27 cellular contexts compared by ENCODE assay signal in the genomic region with DNA sequence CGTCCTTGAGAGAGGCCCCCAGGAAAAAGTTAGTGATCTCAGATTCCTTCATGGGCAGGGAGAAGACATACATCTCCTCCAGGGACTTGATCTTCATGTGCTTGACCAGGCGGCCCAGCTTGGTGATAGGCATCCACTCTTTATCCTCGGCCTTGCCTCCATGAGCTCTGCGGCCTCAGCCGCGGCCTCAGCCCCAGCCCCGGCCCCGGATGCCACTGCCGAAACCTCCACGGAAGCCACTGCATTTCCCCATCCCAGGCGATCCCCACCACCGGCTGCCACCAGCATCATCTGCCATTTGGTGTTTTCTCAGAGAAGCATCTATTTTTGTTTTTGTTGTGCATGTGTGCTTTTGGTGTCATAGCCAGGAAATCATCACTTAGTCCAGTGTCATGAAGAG.
"Had no signal": no experiment of that assay in that cellular context is flagged by ENCODE, and none has a peak within 500 bp of the region (broad histone marks: within the 10 kb centered on the region; RNA-seq: fewer than 3 reads in every experiment).

No MANE protein-coding gene starts in this region.

- H3K4me1 ChIP-seq: colonic mucosa, gastrocnemius medialis, left lung, lower lobe of right lung had no signal

- H3K27ac ChIP-seq: colonic mucosa, epithelial cell of prostate, esophagus squamous epithelium, gastrocnemius medialis, heart right ventricle, left lung, lower lobe of right lung had no signal

- H3K4me1 Mint-ChIP-seq: endodermal cell, mesothelial cell of epicardium had no signal

- H3K4me3 ChIP-seq: colonic mucosa, esophagus squamous epithelium, gastrocnemius medialis, heart right ventricle, left lung, lower lobe of right lung, mucosa of descending colon had no signal

- H3K27ac Mint-ChIP-seq: dendritic cell treated with granulocyte-macrophage colony-stimulating factor and Interleukin-4, amounts not matched to agents 40 ng/mL and 50 ng/mL, for 4 days; effector memory CD8-positive, alpha-beta T cell; endodermal cell; mesothelial cell of epicardium had no signal

- DNase-seq: colonic mucosa; cortex of kidney; effector CD8-positive, alpha-beta T cell; effector memory CD8-positive, alpha-beta T cell; endodermal cell; esophagus squamous epithelium; foreskin fibroblast; foreskin melanocyte; gastrocnemius medialis; glutamatergic neuron; head of caudate nucleus; heart right ventricle; hippocampal formation; left cardiac atrium; left lung; left ventricle myocardium superior; lower lobe of right lung; mesenchymal stem cell; mucosa of descending colon; naive B cell had no signal

- H3K9me3 Mint-ChIP-seq: dendritic cell treated with granulocyte-macrophage colony-stimulating factor and Interleukin-4, amounts not matched to agents 40 ng/mL and 50 ng/mL, for 4 days; effector memory CD8-positive, alpha-beta T cell; endodermal cell; mesothelial cell of epicardium; naive B cell had no signal

- H3K27me3 ChIP-seq: colonic mucosa, esophagus squamous epithelium, gastrocnemius medialis, heart right ventricle, left lung had no signal

- H3K4me3 Mint-ChIP-seq: dendritic cell treated with granulocyte-macrophage colony-stimulating factor and Interleukin-4, amounts not matched to agents 40 ng/mL and 50 ng/mL, for 4 days; effector memory CD8-positive, alpha-beta T cell; endodermal cell; mesothelial cell of epicardium had no signal

- H3K9me3 ChIP-seq: colonic mucosa, esophagus squamous epithelium, gastrocnemius medialis, heart right ventricle, left lung, lower lobe of right lung, mucosa of descending colon had no signal

- ATAC-seq: effector memory CD8-positive, alpha-beta T cell; esophagus mucosa; gastrocnemius medialis; heart right ventricle; left cardiac atrium; left lung; left ventricle myocardium superior; lower lobe of right lung; mucosa of descending colon had no signal

- FAIRE-seq: endometrium, islet of Langerhans, keratinocyte had no signal

- H3K27me3 Mint-ChIP-seq: dendritic cell treated with granulocyte-macrophage colony-stimulating factor and Interleukin-4, amounts not matched to agents 40 ng/mL and 50 ng/mL, for 4 days; effector memory CD8-positive, alpha-beta T cell; naive B cell had no signal
